ENCODE assay signal across 25 cellular contexts in the genomic region with DNA sequence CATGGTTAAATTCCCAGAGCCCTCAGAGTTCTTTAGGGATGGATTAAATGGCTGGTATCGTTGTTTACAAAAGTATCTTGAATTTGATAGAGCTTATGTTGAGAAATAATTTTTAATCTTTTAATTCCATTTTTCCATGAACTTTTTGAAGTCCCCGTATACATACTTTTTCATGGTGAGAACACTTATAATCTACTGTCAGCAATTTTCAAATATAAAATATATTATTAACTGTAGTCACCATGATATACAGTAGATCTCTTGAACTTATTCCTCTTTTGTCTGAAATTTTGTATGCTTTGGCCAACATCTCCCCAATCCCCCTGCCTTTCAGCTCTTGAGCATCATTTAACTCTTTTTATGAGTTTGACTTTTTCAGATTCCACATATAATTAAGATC. TPM values are rescaled to one million over a fixed set of nuclear protein-coding genes. Genes with fewer than 3 reads are reported as not detected.
DNase-seq lines count a peak whose midpoint lies in the region; ATAC-seq, FAIRE-seq and TF ChIP-seq lines count a peak whose summit lies in the region.
"Had no signal": no experiment of that assay in that cellular context is flagged by ENCODE, and none has a peak within 500 bp of the region (broad histone marks: within the 10 kb centered on the region; RNA-seq: fewer than 3 reads in every experiment).

No MANE protein-coding gene starts in this region.

- TF ChIP-seq POLR2A in vagina (IDR thresholded peaks at IDR 0.05): no peak

- H3K27ac Mint-ChIP-seq in CD8-positive, alpha-beta T cell: peak overlapping the region; percentile 1
- no peak overlapping the region for H3K27ac Mint-ChIP-seq in activated T-cell treated with anti-CD3 and anti-CD28 coated beads, Interleukin-2, amount 50 U/mL, for 24 hours

- peaks cover 5% of the 10 kb centered on the region for H3K36me3 ChIP-seq in CD8-positive, alpha-beta T cell (ENCODE audit: insufficient read depth, low read length)
- H3K36me3 ChIP-seq in vagina (peaks cover 0 to 3% of the 10 kb centered on the region in 2 donors), WERI-Rb-1 (peaks cover 9% of the 10 kb centered on the region)

- no peak for ATAC-seq in CD8-positive, alpha-beta T cell

- peak; percentile 57 for FAIRE-seq in A204.1 (lab: Jason Lieb, UNC)
- peak; percentile 21 for FAIRE-seq in G401.6 (lab: Jason Lieb, UNC)
- FAIRE-seq: GM19239 had no signal

- intact Hi-C loops in CD8-positive, alpha-beta T cell (cut with DNase I, micrococcal nuclease): no loop called here
- intact Hi-C loops in vagina (cut with DNase I): no loop called here

- H3K9me3 ChIP-seq in CD8-positive, alpha-beta T cell (ENCODE audit: low read length): no peaks in the 10 kb centered on the region
- H3K9me3 ChIP-seq in vagina (no peaks in the 10 kb centered on the region), WERI-Rb-1 (ENCODE audit: severe bottlenecking) (no peaks in the 10 kb centered on the region)
- H3K9me3 ChIP-seq: Caco-2 had no signal

- POLR2A ChIA-PET in CD8-positive, alpha-beta T cell (lab: Charles Lee): no interaction called here

- no peaks in the 10 kb centered on the region for H3K4me1 ChIP-seq in CD8-positive, alpha-beta T cell (ENCODE audit: insufficient read depth, low read length)
- peaks cover 9% of the 10 kb centered on the region for H3K4me1 ChIP-seq in vagina
- H3K4me1 ChIP-seq: BLaER1 treated with 17β-estradiol and CSF1 and Interleukin-3, amounts not matched to agents 10 nM and 100 nM; Caco-2 had no signal

- H3K36me3 Mint-ChIP-seq in CD8-positive, alpha-beta T cell: peaks cover 30% of the 10 kb centered on the region
- H3K36me3 Mint-ChIP-seq in activated T-cell treated with anti-CD3 and anti-CD28 coated beads, Interleukin-2, amount 50 U/mL, for 24 hours (ENCODE audit: low read depth): peaks cover 36% of the 10 kb centered on the region

- no peak overlapping the region for H3K4me3 Mint-ChIP-seq in CD8-positive, alpha-beta T cell
- H3K4me3 Mint-ChIP-seq in activated T-cell treated with anti-CD3 and anti-CD28 coated beads, Interleukin-2, amount 50 U/mL, for 24 hours: no peak overlapping the region
- H3K4me3 Mint-ChIP-seq: B cell; CD4-positive, alpha-beta memory T cell; CD4-positive, CD25-positive, alpha-beta regulatory T cell had no signal

- no peak overlapping the region for H3K27ac ChIP-seq in CD8-positive, alpha-beta T cell (ENCODE audit: low read depth, low read length)
- H3K27ac ChIP-seq in vagina (peak overlapping the region; percentile 73), WERI-Rb-1 (no peak overlapping the region)
- H3K27ac ChIP-seq: 22Rv1; BLaER1 treated with 17β-estradiol and CSF1 and Interleukin-3, amounts not matched to agents 10 nM and 100 nM; C4-2B had no signal

- no peaks in the 10 kb centered on the region for H3K27me3 Mint-ChIP-seq in CD8-positive, alpha-beta T cell (ENCODE audit: low read depth)
- H3K27me3 Mint-ChIP-seq in activated T-cell treated with anti-CD3 and anti-CD28 coated beads, Interleukin-2, amount 50 U/mL, for 24 hours: no peaks in the 10 kb centered on the region
- H3K27me3 Mint-ChIP-seq: B cell; CD4-positive, alpha-beta memory T cell; CD4-positive, CD25-positive, alpha-beta regulatory T cell had no signal

- no peaks in the 10 kb centered on the region for H3K27me3 ChIP-seq in CD8-positive, alpha-beta T cell (ENCODE audit: insufficient read depth, low read length)
- H3K27me3 ChIP-seq in vagina (no peaks in the 10 kb centered on the region), WERI-Rb-1 (ENCODE audit: insufficient read depth, low read depth, severe bottlenecking) (no peaks in the 10 kb centered on the region)
- H3K27me3 ChIP-seq: BLaER1 treated with 17β-estradiol and CSF1 and Interleukin-3, amounts not matched to agents 10 nM and 100 nM had no signal

- no peaks in the 10 kb centered on the region for H3K9me3 Mint-ChIP-seq in CD8-positive, alpha-beta T cell
- H3K9me3 Mint-ChIP-seq in activated T-cell treated with anti-CD3 and anti-CD28 coated beads, Interleukin-2, amount 50 U/mL, for 24 hours: no peaks in the 10 kb centered on the region
- H3K9me3 Mint-ChIP-seq: CD4-positive, alpha-beta memory T cell; CD4-positive, CD25-positive, alpha-beta regulatory T cell had no signal

- DNase-seq in CD8-positive, alpha-beta T cell: no peak
- DNase-seq in vagina (ENCODE audit: extremely low spot score in 2 of 2) (no peak), NCI-H82 treated with DMSO at 0.1 percent for 48 hours (lab: John Stamatoyannopoulos, UW; ENCODE audit: unreplicated experiment) (no peak), WERI-Rb-1 (no peak)
- DNase-seq in activated T-cell treated with anti-CD3 and anti-CD28 coated beads, Interleukin-2, amount 50 U/mL, for 24 hours: no peak
- DNase-seq: AML-193; Caco-2; CD4-positive, alpha-beta memory T cell; CD4-positive, CD25-positive, alpha-beta regulatory T cell; DMS 273 treated with DMSO at 0.1 percent for 48 hours; DMS153; DMS53; DMS79; DND-41; EL; GF-D8 had no signal

- TF ChIP-seq CTCF in CD8-positive, alpha-beta T cell (IDR thresholded peaks at IDR 0.05): no peak
- TF ChIP-seq CTCF in vagina (IDR thresholded peaks at IDR 0.05) (no peak), WERI-Rb-1 (IDR thresholded peaks at IDR 0.05; ENCODE audit: low read depth, low read length) (no peak)

- H3K4me3 ChIP-seq in CD8-positive, alpha-beta T cell (ENCODE audit: low read depth, low read length): no peak overlapping the region
- H3K4me3 ChIP-seq in vagina: no peak overlapping the region
- H3K4me3 ChIP-seq in WERI-Rb-1 (ENCODE audit: low read depth, low read length): no peak overlapping the region
- H3K4me3 ChIP-seq: BLaER1 treated with 17β-estradiol and CSF1 and Interleukin-3, amounts not matched to agents 10 nM and 100 nM had no signal

- H3K4me1 Mint-ChIP-seq in CD8-positive, alpha-beta T cell (ENCODE audit: low read depth): no peaks in the 10 kb centered on the region
- H3K4me1 Mint-ChIP-seq in activated T-cell treated with anti-CD3 and anti-CD28 coated beads, Interleukin-2, amount 50 U/mL, for 24 hours (ENCODE audit: low read depth): no peaks in the 10 kb centered on the region
- H3K4me1 Mint-ChIP-seq: B cell; CD4-positive, alpha-beta memory T cell had no signal

- CTCF ChIA-PET in CD8-positive, alpha-beta T cell (lab: Charles Lee): no interaction called here

RNA-seq across cellular contexts. Expression of a gene that starts 9.4 kb away (rescaled TPM):
- total RNA-seq in CD8-positive, alpha-beta T cell: under 1 TPM in 1 of 2 experiments, not detected in 1; 0.47 TPM
- total RNA-seq in vagina: not detected
- total RNA-seq: A172, B cell, Caco-2, G401 had no signal

RNA-seq across cellular contexts. Expression of a gene that starts 39.9 kb away (rescaled TPM):
- total RNA-seq in CD8-positive, alpha-beta T cell: 10 to 100 TPM; 46.3 to 50.8 TPM
- 27.5 TPM for total RNA-seq in vagina

RNA-seq across cellular contexts. Expression of a gene that starts 49.8 kb away (rescaled TPM):
- 1 to 10 TPM; 2.0 to 2.6 TPM for total RNA-seq in CD8-positive, alpha-beta T cell
- total RNA-seq in vagina: 16.9 TPM
